In genomic region chr12:119683413-119683812, GRCh38 we compare ENCODE assay signal across 15 cellular contexts. TPM values are rescaled to one million over a fixed set of nuclear protein-coding genes. Genes with fewer than 3 reads are reported as not detected.
A peak's percentile ranks its signal among the peaks of the same experiment; 100 is the strongest.
DNase-seq lines count a peak whose midpoint lies in the region; ATAC-seq lines count a peak whose summit lies in the region.
"Had no signal": no experiment of that assay in that cellular context is flagged by ENCODE, and none has a peak within 500 bp of the region (broad histone marks: within the 10 kb centered on the region; RNA-seq: fewer than 3 reads in every experiment).

No MANE protein-coding gene starts in this region.

- H3K27ac ChIP-seq in mesenchymal stem cell (ENCODE audit: low read length, poor library complexity, severe bottlenecking): peak overlapping the region; percentile 82
- H3K27ac ChIP-seq: gastroesophageal sphincter, vagina had no signal

- peaks cover 42 to 50% of the 10 kb centered on the region in 2 experiments for H3K36me3 ChIP-seq in mesenchymal stem cell (ENCODE audit: control insufficient read depth in 1 of 2, insufficient read depth in 2 of 2, low read depth in 1 of 2, low read length in 2 of 2)
- H3K36me3 ChIP-seq: neural progenitor cell had no signal

- H2AFZ ChIP-seq in mesenchymal stem cell (ENCODE audit: low read depth, low read length): no peak overlapping the region
- H2AFZ ChIP-seq: neural progenitor cell had no signal

- no peak overlapping the region for H3K4ac ChIP-seq in mesenchymal stem cell (ENCODE audit: low read depth in 1 of 2, low read length in 2 of 2)

- no peak overlapping the region for H3K4me3 ChIP-seq in mesenchymal stem cell (ENCODE audit: insufficient read depth in 1 of 2, low read depth in 1 of 2, low read length in 2 of 2)
- H3K4me3 ChIP-seq: gastroesophageal sphincter, neural progenitor cell, vagina had no signal

- no peak overlapping the region for H3K18ac ChIP-seq in mesenchymal stem cell (ENCODE audit: low read depth in 1 of 2, low read length in 2 of 2)

- no peaks in the 10 kb centered on the region for H3K27me3 ChIP-seq in mesenchymal stem cell (ENCODE audit: control insufficient read depth in 1 of 2, insufficient read depth in 1 of 2, low read length in 2 of 2)
- H3K27me3 ChIP-seq: gastroesophageal sphincter, neural progenitor cell, vagina had no signal

- no peak for ATAC-seq in left cardiac atrium
- no peak for ATAC-seq in HG03378 (IDR thresholded peaks at IDR 0.05; ENCODE audit: unreplicated experiment)
- ATAC-seq: gastroesophageal sphincter had no signal

- H2BK12ac ChIP-seq in mesenchymal stem cell (ENCODE audit: low read length in 2 of 2): no peak overlapping the region

- H2AK5ac ChIP-seq in mesenchymal stem cell (ENCODE audit: low read length, severe bottlenecking): no peak overlapping the region

- no peak overlapping the region for H2BK15ac ChIP-seq in mesenchymal stem cell (ENCODE audit: low read depth, poor library complexity, severe bottlenecking)

- H3K4me1 ChIP-seq in mesenchymal stem cell (ENCODE audit: control insufficient read depth, insufficient read depth, low read depth, low read length): peaks cover 18% of the 10 kb centered on the region

- no peaks in the 10 kb centered on the region for H3K9me3 ChIP-seq in mesenchymal stem cell (ENCODE audit: control insufficient read depth, low read length)
- H3K9me3 ChIP-seq: gastroesophageal sphincter, vagina had no signal

- H3K79me1 ChIP-seq in mesenchymal stem cell (replicated peaks; ENCODE audit: low read length, poor library complexity, severe bottlenecking): peaks cover 12% of the 10 kb centered on the region

- 93% methylated on average over 6 of the region's 6 CpGs for whole genome bisulfite sequencing in mesenchymal stem cell

- DNase-seq in AG08395 (ENCODE audit: low spot score) (peak; percentile 30), HT1080 (ENCODE audit: low read depth) (peak; percentile 26), astrocyte of the hippocampus (ENCODE audit: low read depth, low spot score) (peak; percentile 23), mesenchymal stem cell (no peak), left cardiac atrium (no peak), NCI-H226 (no peak), NCI-H1694 (lab: John Stamatoyannopoulos, UW) (no peak)
- DNase-seq: activated CD4-positive, alpha-beta T cell treated with anti-CD3 and anti-CD28 coated beads, Interleukin-2, amount 50 U/mL, for 1 hour; GDM1; NCI-H2107; stimulated activated CD4-positive, alpha-beta T cell treated with anti-CD3 and anti-CD28 coated beads, Interleukin-12 subunit alpha, Interleukin-12 subunit beta, amount 100 ng/mL, for 4 hours had no signal

- H2BK5ac ChIP-seq in mesenchymal stem cell (ENCODE audit: low read depth, low read length, poor library complexity, severe bottlenecking): no peak overlapping the region

- no peak overlapping the region for H3K4me2 ChIP-seq in mesenchymal stem cell (ENCODE audit: low read length, poor library complexity, severe bottlenecking)
- H3K4me2 ChIP-seq: neural progenitor cell had no signal

- H4K91ac ChIP-seq in mesenchymal stem cell (ENCODE audit: low read length): no peak overlapping the region

- H4K8ac ChIP-seq in mesenchymal stem cell (ENCODE audit: low read length): no peak overlapping the region

- no peak overlapping the region for H3K23ac ChIP-seq in mesenchymal stem cell (ENCODE audit: low read length in 2 of 2)

- H2BK120ac ChIP-seq in mesenchymal stem cell (ENCODE audit: low read depth, low read length): no peak overlapping the region

- H3K14ac ChIP-seq in mesenchymal stem cell (ENCODE audit: low read length in 2 of 2): no peak overlapping the region

- intact Hi-C loops in left cardiac atrium (cut with DNase I): no loop called here

- H3K9ac ChIP-seq in mesenchymal stem cell (ENCODE audit: low read length): peak overlapping the region; percentile 39
- H3K9ac ChIP-seq: neural progenitor cell had no signal

RNA-seq across cellular contexts. Expression of gene PRKAB1, which starts 15.5 kb away (rescaled TPM):
- 11.6 and 13.8 TPM in 2 replicates for total RNA-seq in HT1080 (2014; rRNA removed; shearing (Covaris generic))
- 16.7 and 18.0 TPM in 2 replicates for polyA plus RNA-seq in HT1080 (2015; cell fraction: cytosol; rRNA removed)
- 41.7 and 51.8 TPM in 2 replicates for polyA plus RNA-seq in HT1080 (2015; cell fraction: nucleus; rRNA removed)
- polyA plus RNA-seq in mesenchymal stem cell (2013, experiment 1 of 2): 23.6 TPM
- polyA plus RNA-seq in mesenchymal stem cell (2013, experiment 2 of 2): 28.1 TPM
- 10 to 100 TPM; 11.9 to 15.4 TPM for total RNA-seq in left cardiac atrium

Comparison
In these comparisons a context has a peak if more than half of its experiments do, and no peak if none do; other contexts are left out.
1. DNase-seq: peak in AG08395 (single experiment), HT1080 (single experiment) and astrocyte of the hippocampus (single experiment); none in mesenchymal stem cell (single experiment), left cardiac atrium (single experiment), NCI-H226 (single experiment) and NCI-H1694 (single experiment).